ENCODE assay signal across 26 cellular contexts in genomic region chr3:31114929-31115283, GRCh38.
"Had no signal": no experiment of that assay in that cellular context is flagged by ENCODE, and none has a peak within 500 bp of the region (broad histone marks: within the 10 kb centered on the region; RNA-seq: fewer than 3 reads in every experiment).

No MANE protein-coding gene starts in this region.

- H3K27ac ChIP-seq: breast epithelium, Peyer's patch had no signal

- ATAC-seq: activated T-helper 17 cell treated with anti-CD3 and anti-CD28 coated beads, Interleukin-2, amount 50 U/mL, for 72 hours had no signal

- H3K27me3 ChIP-seq: breast epithelium, Peyer's patch had no signal

- H3K4me1 Mint-ChIP-seq: activated B cell treated with CpG ODN at 0.5 μM for 24 hours; activated CD4-positive, alpha-beta T cell treated with anti-CD3 and anti-CD28 coated beads, Interleukin-2, amount 10 ng/mL, durations not matched to agents 24 days and 14 days; activated T-helper 17 cell treated with anti-CD3 and anti-CD28 coated beads, Interleukin-2, amount 50 U/mL, for 72 hours had no signal

- H3K27me3 Mint-ChIP-seq: activated B cell treated with CpG ODN at 0.5 μM for 24 hours; activated CD4-positive, alpha-beta memory T cell treated with anti-CD3 and anti-CD28 coated beads for 36 hours; activated CD4-positive, alpha-beta T cell treated with anti-CD3 and anti-CD28 coated beads, Interleukin-2, amount 10 ng/mL, durations not matched to agents 24 days and 14 days; activated naive CD8-positive, alpha-beta T cell had no signal

- H3K27ac Mint-ChIP-seq: activated B cell treated with CpG ODN at 0.5 μM for 24 hours; activated CD4-positive, alpha-beta memory T cell treated with anti-CD3 and anti-CD28 coated beads for 36 hours; activated CD4-positive, alpha-beta T cell treated with anti-CD3 and anti-CD28 coated beads, Interleukin-2, amount 10 ng/mL, durations not matched to agents 24 days and 14 days; activated naive CD4-positive, alpha-beta T cell treated with anti-CD3 and anti-CD28 coated beads for 36 hours; activated naive CD8-positive, alpha-beta T cell; activated T-helper 17 cell treated with anti-CD3 and anti-CD28 coated beads, Interleukin-2, amount 50 U/mL, for 72 hours; T-helper 1 cell treated with Interleukin-12 subunit alpha and Interleukin-12 subunit beta and Interleukin-4 antibody, amounts not matched to agents 30 μg/mL and 1 μg/mL, for 36 hours had no signal

- H3K9me3 ChIP-seq: breast epithelium, Peyer's patch had no signal

- DNase-seq: activated B cell treated with CpG ODN at 0.5 μM for 24 hours; activated CD4-positive, alpha-beta memory T cell treated with anti-CD3 and anti-CD28 coated beads for 36 hours; activated CD4-positive, alpha-beta T cell treated with anti-CD3 and anti-CD28 coated beads for 1 hour; activated CD4-positive, alpha-beta T cell treated with anti-CD3 and anti-CD28 coated beads, Interleukin-2, amount 10 ng/mL, durations not matched to agents 24 days and 14 days; activated CD8-positive, alpha-beta memory T cell treated with anti-CD3 and anti-CD28 coated beads for 24 hours; activated gamma-delta T cell; activated naive CD4-positive, alpha-beta T cell treated with anti-CD3 and anti-CD28 coated beads for 36 hours; activated T-cell treated with anti-CD3 and anti-CD28 coated beads for 4 hours; activated T-cell treated with anti-CD3 and anti-CD28 coated beads, Interleukin-2, amount 50 U/mL, for 48 hours; caudate nucleus; Karpas-422; NCI-H1105 treated with DMSO at 0.1 percent for 48 hours; NCI-H1436 treated with DMSO at 0.1 percent for 48 hours; NCI-H187; NCI-H2081; NCI-H510A treated with DMSO at 0.1 percent for 48 hours; NCI-H69; NK-92 treated with Interleukin-12 subunit alpha and Interleukin-12 subunit beta, amount 100 ng/mL, for 24 hours; Peyer's patch; SHP77 treated with DMSO at 0.1 percent for 48 hours; T-helper 9 cell had no signal

- H3K4me1 ChIP-seq: breast epithelium, Peyer's patch had no signal

- H3K36me3 ChIP-seq: breast epithelium, Peyer's patch had no signal

- H3K9me3 Mint-ChIP-seq: activated T-helper 17 cell treated with anti-CD3 and anti-CD28 coated beads, Interleukin-2, amount 50 U/mL, for 72 hours had no signal

- FAIRE-seq: TTC549 had no signal

- H3K4me3 ChIP-seq: breast epithelium, Peyer's patch had no signal

- H3K4me3 Mint-ChIP-seq: activated B cell treated with CpG ODN at 0.5 μM for 24 hours; activated CD4-positive, alpha-beta memory T cell treated with anti-CD3 and anti-CD28 coated beads for 36 hours; activated CD4-positive, alpha-beta T cell treated with anti-CD3 and anti-CD28 coated beads, Interleukin-2, amount 10 ng/mL, durations not matched to agents 24 days and 14 days; activated naive CD4-positive, alpha-beta T cell treated with anti-CD3 and anti-CD28 coated beads for 36 hours; activated naive CD8-positive, alpha-beta T cell; activated T-helper 17 cell treated with anti-CD3 and anti-CD28 coated beads, Interleukin-2, amount 50 U/mL, for 72 hours; T-helper 1 cell treated with Interleukin-12 subunit alpha and Interleukin-12 subunit beta and Interleukin-4 antibody, amounts not matched to agents 30 μg/mL and 1 μg/mL, for 36 hours had no signal
